Comparison of ENCODE assay signal across 35 cellular contexts in genomic region chr12:93753838-93754429, GRCh38.
"Had no signal": no experiment of that assay in that cellular context is flagged by ENCODE, and none has a peak within 500 bp of the region (broad histone marks: within the 10 kb centered on the region; RNA-seq: fewer than 3 reads in every experiment).

No MANE protein-coding gene starts in this region.

- H3K4me3 ChIP-seq: adrenal gland, body of pancreas, breast epithelium had no signal

- H3K27ac ChIP-seq: adrenal gland, body of pancreas, brain microvascular endothelial cell, breast epithelium, VCaP had no signal

- DNase-seq: activated B cell treated with CpG ODN at 0.5 μM for 24 hours; activated CD4-positive, alpha-beta memory T cell treated with anti-CD3 and anti-CD28 coated beads, Interleukin-2, amount 10 ng/mL, durations not matched to agents 7 days and 5 days; activated CD4-positive, alpha-beta T cell treated with anti-CD3 and anti-CD28 coated beads for 4 hours; activated CD4-positive, alpha-beta T cell treated with anti-CD3 and anti-CD28 coated beads, Interleukin-2, amount 10 ng/mL, durations not matched to agents 24 days and 14 days; activated CD4-positive, alpha-beta T cell treated with anti-CD3 and anti-CD28 coated beads, Interleukin-2, amount 50 U/mL, for 1 hour; activated CD4-positive, alpha-beta T cell treated with anti-CD3 and anti-CD28 coated beads, Interleukin-2, amount 50 U/mL, for 48 hours; activated CD4-positive, CD25-positive, alpha-beta regulatory T cell treated with anti-CD3 and anti-CD28 coated beads, Interleukin-2, amount 50 U/mL, for 72 hours; activated CD8-positive, alpha-beta memory T cell treated with anti-CD3 and anti-CD28 coated beads for 24 hours; activated CD8-positive, alpha-beta memory T cell treated with anti-CD3 and anti-CD28 coated beads, Interleukin-2, amount 10 ng/mL, durations not matched to agents 7 days and 5 days; activated CD8-positive, alpha-beta memory T cell treated with anti-CD3 and anti-CD28 coated beads, Interleukin-2, amount 50 U/mL, for 48 hours; activated CD8-positive, alpha-beta T cell treated with anti-CD3 and anti-CD28 coated beads, Interleukin-2, amount 10 ng/mL, durations not matched to agents 7 days and 5 days; activated effector memory CD4-positive, alpha-beta T cell treated with Interleukin-2 at 50 U/mL for 16 hours; activated gamma-delta T cell; activated naive CD4-positive, alpha-beta T cell treated with anti-CD3 and anti-CD28 coated beads, Interleukin-2, amount 50 U/mL, for 16 hours; activated naive CD4-positive, alpha-beta T cell treated with Interleukin-2 at 50 U/mL for 16 hours; activated naive CD8-positive, alpha-beta T cell treated with anti-CD3 and anti-CD28 coated beads for 36 hours; activated T-cell treated with anti-CD3 and anti-CD28 coated beads, Interleukin-2, amount 50 U/mL, for 24 hours; activated T-cell treated with anti-CD3 and anti-CD28 coated beads, Interleukin-2, amount 50 U/mL, for 48 hours; adrenal gland; amniotic stem cell; aorta; body of pancreas; brain microvascular endothelial cell; central memory CD4-positive, alpha-beta T cell; T-helper 1 cell; T-helper 2 cell; T-helper 9 cell had no signal

- H3K9me3 ChIP-seq: adrenal gland had no signal

- H3K27me3 Mint-ChIP-seq: activated B cell treated with CpG ODN at 0.5 μM for 24 hours; activated CD4-positive, alpha-beta memory T cell treated with anti-CD3 and anti-CD28 coated beads, Interleukin-2, amount 10 ng/mL, durations not matched to agents 7 days and 5 days; activated CD4-positive, alpha-beta T cell treated with anti-CD3 and anti-CD28 coated beads, Interleukin-2, amount 10 ng/mL, durations not matched to agents 24 days and 14 days; activated CD8-positive, alpha-beta memory T cell treated with anti-CD3 and anti-CD28 coated beads, Interleukin-2, amount 10 ng/mL, durations not matched to agents 7 days and 5 days; activated naive CD8-positive, alpha-beta T cell treated with anti-CD3 and anti-CD28 coated beads for 36 hours; activated T-cell treated with anti-CD3 and anti-CD28 coated beads, Interleukin-2, amount 50 U/mL, for 24 hours had no signal

- H3K4me1 ChIP-seq: breast epithelium had no signal

- FAIRE-seq: astrocyte, TTC549 had no signal

- H3K27ac Mint-ChIP-seq: activated B cell treated with CpG ODN at 0.5 μM for 24 hours; activated CD4-positive, alpha-beta memory T cell treated with anti-CD3 and anti-CD28 coated beads, Interleukin-2, amount 10 ng/mL, durations not matched to agents 7 days and 5 days; activated CD4-positive, alpha-beta T cell treated with anti-CD3 and anti-CD28 coated beads, Interleukin-2, amount 10 ng/mL, durations not matched to agents 24 days and 14 days; activated CD8-positive, alpha-beta memory T cell treated with anti-CD3 and anti-CD28 coated beads, Interleukin-2, amount 10 ng/mL, durations not matched to agents 7 days and 5 days; activated CD8-positive, alpha-beta T cell treated with anti-CD3 and anti-CD28 coated beads, Interleukin-2, amount 10 ng/mL, durations not matched to agents 7 days and 5 days; activated naive CD4-positive, alpha-beta T cell treated with anti-CD3 and anti-CD28 coated beads, Interleukin-2, amount 50 U/mL, for 72 hours; activated naive CD8-positive, alpha-beta T cell treated with anti-CD3 and anti-CD28 coated beads for 36 hours; activated T-cell treated with anti-CD3 and anti-CD28 coated beads, Interleukin-2, amount 50 U/mL, for 24 hours; activated T-helper 2 cell treated with anti-CD3 and anti-CD28 coated beads, Interferon-gamma antibody, Interleukin-2, Interleukin-4, amounts not matched to agents 10 μg/mL and 5 μg/mL and 100 μg/mL, durations not matched to agents 14 hours and 24 hours and 36 hours; T-helper 1 cell treated with Interleukin-12 subunit alpha and Interleukin-12 subunit beta and Interleukin-4 antibody, amounts not matched to agents 30 μg/mL and 1 μg/mL, for 36 hours; T-helper 2 cell treated with Interferon-gamma antibody and Interleukin-4, amounts not matched to agents 5 μg/mL and 100 μg/mL, for 36 hours had no signal

- H3K27me3 ChIP-seq: adrenal gland, body of pancreas, brain microvascular endothelial cell, breast epithelium had no signal

- H3K4me3 Mint-ChIP-seq: activated B cell treated with CpG ODN at 0.5 μM for 24 hours; activated CD4-positive, alpha-beta memory T cell treated with anti-CD3 and anti-CD28 coated beads, Interleukin-2, amount 10 ng/mL, durations not matched to agents 7 days and 5 days; activated CD4-positive, alpha-beta T cell treated with anti-CD3 and anti-CD28 coated beads, Interleukin-2, amount 10 ng/mL, durations not matched to agents 24 days and 14 days; activated CD8-positive, alpha-beta memory T cell treated with anti-CD3 and anti-CD28 coated beads, Interleukin-2, amount 10 ng/mL, durations not matched to agents 7 days and 5 days; activated CD8-positive, alpha-beta T cell treated with anti-CD3 and anti-CD28 coated beads, Interleukin-2, amount 10 ng/mL, durations not matched to agents 7 days and 5 days; activated naive CD8-positive, alpha-beta T cell treated with anti-CD3 and anti-CD28 coated beads for 36 hours; activated T-cell treated with anti-CD3 and anti-CD28 coated beads, Interleukin-2, amount 50 U/mL, for 24 hours; T-helper 1 cell treated with Interleukin-12 subunit alpha and Interleukin-12 subunit beta and Interleukin-4 antibody, amounts not matched to agents 30 μg/mL and 1 μg/mL, for 36 hours; T-helper 2 cell treated with Interferon-gamma antibody and Interleukin-4, amounts not matched to agents 5 μg/mL and 100 μg/mL, for 36 hours had no signal

- H3K36me3 ChIP-seq: adrenal gland, brain microvascular endothelial cell, breast epithelium had no signal

- ATAC-seq: activated CD8-positive, alpha-beta memory T cell treated with anti-CD3 and anti-CD28 coated beads, Interleukin-2, amount 10 ng/mL, durations not matched to agents 7 days and 5 days; activated CD8-positive, alpha-beta T cell treated with anti-CD3 and anti-CD28 coated beads, Interleukin-2, amount 10 ng/mL, durations not matched to agents 7 days and 5 days; activated naive CD4-positive, alpha-beta T cell treated with anti-CD3 and anti-CD28 coated beads, Interleukin-2, amount 50 U/mL, for 72 hours; body of pancreas had no signal
